Comparison of ENCODE assay signal across 1 cellular context in the genomic region with DNA sequence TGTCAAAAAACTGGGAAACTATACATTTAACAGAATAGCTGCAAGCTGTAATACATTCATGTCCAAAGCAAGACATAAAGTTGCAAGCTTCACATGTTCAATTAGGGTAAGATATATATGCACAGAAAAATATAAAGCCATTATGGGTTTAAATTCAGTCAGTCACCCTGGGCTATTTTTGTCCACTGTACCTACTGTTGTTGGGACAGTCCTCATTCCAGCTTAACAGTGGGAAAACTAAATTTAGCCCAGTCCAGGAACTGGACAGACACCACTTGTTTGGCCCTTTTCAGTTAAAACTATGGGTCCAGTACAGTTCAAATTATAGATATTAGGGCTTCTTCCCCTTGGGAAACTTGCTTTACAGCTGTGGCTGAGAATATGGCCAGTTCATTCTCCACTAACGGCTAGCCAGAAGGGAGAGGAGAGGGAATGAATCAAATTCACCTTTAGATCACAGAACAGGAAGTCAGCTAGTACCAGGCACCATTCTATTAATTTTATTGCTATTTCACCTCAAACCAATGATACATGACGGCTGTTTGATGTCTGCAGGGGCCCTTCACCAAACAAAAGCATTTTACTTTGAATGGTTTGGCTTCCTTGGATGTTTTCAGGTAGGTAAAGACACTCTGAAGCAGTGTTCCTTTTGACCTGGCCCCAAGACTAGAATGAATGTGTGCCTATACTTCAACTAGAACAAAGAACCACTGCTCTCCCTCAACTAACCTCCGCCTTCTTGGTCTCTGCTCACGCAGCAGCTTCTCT.
TF ChIP-seq lines count a peak whose summit lies in the region.

No MANE protein-coding gene starts in this region.

TF ChIP-seq in K562, 482 proteins besides CTCF, POLR2A, EP300 and RAD21 (continued from another document):
- TF ChIP-seq NKRF (IDR thresholded peaks at IDR 0.05; ENCODE audit: borderline replicate concordance) (no peak), MXI1 (IDR thresholded peaks at IDR 0.05; ENCODE audit: low read depth, low read length) (no peak), STAG1 (CRISPR knock-in tag; IDR thresholded peaks at IDR 0.05; ENCODE audit: borderline replicate concordance) (0 out of 2 replicates have a peak, but pooled peaks have one; percentile 24), POLR3A (IDR thresholded peaks at IDR 0.05; ENCODE audit: borderline replicate concordance, extremely low read depth, insufficient read depth, insufficient read length) (no peak), OTX1 (CRISPR knock-in tag; IDR thresholded peaks at IDR 0.05) (no peak), ZNF830 (CRISPR knock-in tag; IDR thresholded peaks at IDR 0.05) (no peak), ZC3H4 (CRISPR knock-in tag; IDR thresholded peaks at IDR 0.05; ENCODE audit: borderline replicate concordance) (peak; percentile 72; the same call in 1 of the 2 replicates), HOXB6 (CRISPR knock-in tag; IDR thresholded peaks at IDR 0.05; ENCODE audit: borderline replicate concordance) (0 out of 2 replicates have a peak, but pooled peaks have one; percentile 60), FOXJ2 (tag; IDR thresholded peaks at IDR 0.05) (no peak), MGA (IDR thresholded peaks at IDR 0.05) (no peak), BRD4 (IDR thresholded peaks at IDR 0.05) (no peak)
